In the genomic region with DNA sequence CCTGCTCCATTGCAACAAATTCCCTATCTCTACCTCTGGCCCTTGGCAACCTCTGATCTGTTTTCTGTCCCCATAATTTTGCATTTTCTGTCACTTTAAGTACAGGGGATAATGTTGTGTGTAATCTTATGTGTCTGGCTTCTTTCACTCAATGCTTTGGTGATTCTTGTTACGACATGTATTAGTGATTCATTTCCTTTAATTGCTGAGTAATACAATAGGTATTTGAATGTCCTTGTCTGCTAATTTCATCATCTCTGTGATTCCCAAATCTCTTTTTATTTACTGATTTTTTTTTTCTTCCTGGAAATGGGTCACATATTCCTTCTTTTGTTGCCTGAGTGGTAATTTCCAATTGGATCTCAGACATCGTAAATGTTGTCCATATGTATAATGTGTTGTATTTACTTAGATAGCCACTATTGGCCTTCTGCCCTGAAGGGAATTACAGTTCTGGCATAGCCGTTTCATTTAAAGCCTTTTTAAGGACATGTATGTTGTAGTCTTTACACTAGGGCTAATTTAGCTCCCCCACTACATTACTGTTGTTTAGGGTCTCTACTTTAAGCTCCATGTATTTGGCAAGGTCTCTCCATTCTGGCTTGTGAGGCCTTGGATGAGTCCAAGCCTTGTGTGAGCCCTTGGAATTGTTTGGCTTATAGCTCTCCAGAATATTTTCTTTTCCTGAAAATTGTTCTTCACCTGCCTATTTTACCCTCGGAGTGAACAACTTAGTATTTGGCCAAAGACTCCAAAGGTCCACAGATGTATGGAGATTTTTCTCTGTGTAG, we compare ENCODE assay signal across 12 cellular contexts.
DNase-seq lines count a peak whose midpoint lies in the region; ATAC-seq, FAIRE-seq and TF ChIP-seq lines count a peak whose summit lies in the region.
"Had no signal": no experiment of that assay in that cellular context is flagged by ENCODE, and none has a peak within 500 bp of the region (broad histone marks: within the 10 kb centered on the region; RNA-seq: fewer than 3 reads in every experiment).

No MANE protein-coding gene starts in this region.

- no peaks in the 10 kb centered on the region for H3K27me3 Mint-ChIP-seq in astrocyte (ENCODE audit: low read depth, unreplicated experiment)
- H3K27me3 Mint-ChIP-seq: activated CD8-positive, alpha-beta memory T cell treated with anti-CD3 and anti-CD28 coated beads, Interleukin-2, amount 10 ng/mL, durations not matched to agents 7 days and 5 days had no signal

- H3K9ac ChIP-seq in astrocyte (ENCODE audit: low read length) = no peak overlapping the region
- H3K9ac ChIP-seq in smooth muscle cell (ENCODE audit: low read depth) = peak overlapping the region; percentile 75

- no peaks in the 10 kb centered on the region for H4K20me1 ChIP-seq in astrocyte (ENCODE audit: insufficient read depth, low read length)
- H4K20me1 ChIP-seq in smooth muscle cell (ENCODE audit: low read depth) = no peaks in the 10 kb centered on the region

- H3K4me3 Mint-ChIP-seq in astrocyte (ENCODE audit: unreplicated experiment) = no peak overlapping the region
- H3K4me3 Mint-ChIP-seq: activated CD8-positive, alpha-beta memory T cell treated with anti-CD3 and anti-CD28 coated beads, Interleukin-2, amount 10 ng/mL, durations not matched to agents 7 days and 5 days had no signal

- no peaks in the 10 kb centered on the region for H3K36me3 Mint-ChIP-seq in astrocyte (ENCODE audit: low read depth, unreplicated experiment)
- H3K36me3 Mint-ChIP-seq: activated CD8-positive, alpha-beta memory T cell treated with anti-CD3 and anti-CD28 coated beads, Interleukin-2, amount 10 ng/mL, durations not matched to agents 7 days and 5 days had no signal

- no peaks in the 10 kb centered on the region for H3K36me3 ChIP-seq in astrocyte (ENCODE audit: insufficient read depth, low read length)
- H3K36me3 ChIP-seq in smooth muscle cell (ENCODE audit: low read depth) = no peaks in the 10 kb centered on the region
- H3K36me3 ChIP-seq: stomach had no signal

- no peaks in the 10 kb centered on the region for H3K9me3 Mint-ChIP-seq in astrocyte (ENCODE audit: unreplicated experiment)

- H3K4me2 ChIP-seq in astrocyte (ENCODE audit: low read length) (peak overlapping the region; percentile 44), smooth muscle cell (peak overlapping the region; percentile 60)

- H3K27ac Mint-ChIP-seq in astrocyte (ENCODE audit: unreplicated experiment) = peak overlapping the region; percentile 82
- H3K27ac Mint-ChIP-seq: activated CD8-positive, alpha-beta memory T cell treated with anti-CD3 and anti-CD28 coated beads, Interleukin-2, amount 10 ng/mL, durations not matched to agents 7 days and 5 days had no signal

- H3K27me3 ChIP-seq in astrocyte (ENCODE audit: insufficient read depth, low read length) = no peaks in the 10 kb centered on the region
- no peaks in the 10 kb centered on the region for H3K27me3 ChIP-seq in smooth muscle cell (ENCODE audit: low read depth)
- H3K27me3 ChIP-seq: stomach had no signal

- no peak for TF ChIP-seq CTCF in astrocyte (IDR thresholded peaks at IDR 0.05; ENCODE audit: insufficient read depth, low read depth, low read length)
- TF ChIP-seq CTCF in foreskin fibroblast (IDR thresholded peaks at IDR 0.05; ENCODE audit: low read depth, low read length) = no peak
- TF ChIP-seq CTCF in smooth muscle cell (IDR thresholded peaks at IDR 0.05; ENCODE audit: borderline replicate concordance, insufficient read depth, poor library complexity, severe bottlenecking) = no peak

- peaks cover 3% of the 10 kb centered on the region for H3F3A ChIP-seq in smooth muscle cell (ENCODE audit: low read depth)

- H3K4me3 ChIP-seq in astrocyte (ENCODE audit: insufficient read depth, low read depth, low read length) (no peak overlapping the region), foreskin fibroblast (ENCODE audit: low read depth in 1 of 2, low read length in 2 of 2) (no peak overlapping the region), smooth muscle cell (no peak overlapping the region)
- H3K4me3 ChIP-seq: stomach had no signal

- H3K27ac ChIP-seq in astrocyte (ENCODE audit: low read depth, low read length) (no peak overlapping the region), smooth muscle cell (ENCODE audit: low read depth) (peak overlapping the region; percentile 96)
- H3K27ac ChIP-seq: stomach had no signal

- peak; percentile 94 for FAIRE-seq in astrocyte (lab: Jason Lieb, UNC)

- peaks cover 15% of the 10 kb centered on the region for H3K4me1 Mint-ChIP-seq in astrocyte (ENCODE audit: low read depth, unreplicated experiment)
- H3K4me1 Mint-ChIP-seq: activated CD8-positive, alpha-beta memory T cell treated with anti-CD3 and anti-CD28 coated beads, Interleukin-2, amount 10 ng/mL, durations not matched to agents 7 days and 5 days had no signal

- 24% methylated on average over 4 of the region's 4 CpGs for WGBS in smooth muscle cell (ENCODE audit: low lambda C conversion rate)

- H3K9me3 ChIP-seq in astrocyte (ENCODE audit: insufficient read depth, low read depth, low read length) (no peaks in the 10 kb centered on the region), smooth muscle cell (replicated peaks; ENCODE audit: low read depth) (no peaks in the 10 kb centered on the region)

- H3K4me1 ChIP-seq in astrocyte (ENCODE audit: insufficient read depth, low read length) = peaks cover 5% of the 10 kb centered on the region
- peaks cover 8% of the 10 kb centered on the region for H3K4me1 ChIP-seq in smooth muscle cell (ENCODE audit: low read depth)
- H3K4me1 ChIP-seq: stomach had no signal

- H3K79me2 ChIP-seq in astrocyte (ENCODE audit: insufficient read depth, low read length) = no peaks in the 10 kb centered on the region
- no peaks in the 10 kb centered on the region for H3K79me2 ChIP-seq in smooth muscle cell (ENCODE audit: low read depth)

- DNase-seq in HS-5 (ENCODE audit: low read depth) (peak; percentile 37), astrocyte (ENCODE audit: low read depth) (peak; percentile 42), foreskin fibroblast (peak; percentile 38 to 76), smooth muscle cell (lab: John Stamatoyannopoulos, UW; ENCODE audit: unreplicated experiment) (no peak), superior temporal gyrus (ENCODE audit: extremely low spot score) (no peak), NCI-H187 treated with DMSO at 0.1 percent for 48 hours (lab: John Stamatoyannopoulos, UW) (no peak)
- DNase-seq: activated CD8-positive, alpha-beta memory T cell treated with anti-CD3 and anti-CD28 coated beads, Interleukin-2, amount 10 ng/mL, durations not matched to agents 7 days and 5 days; amygdala; COR-L47; NCI-H446 treated with DMSO at 0.1 percent for 48 hours; stomach had no signal

- ATAC-seq in GM21717 (IDR thresholded peaks at IDR 0.05; ENCODE audit: unreplicated experiment) = no peak
- ATAC-seq: activated CD8-positive, alpha-beta memory T cell treated with anti-CD3 and anti-CD28 coated beads, Interleukin-2, amount 10 ng/mL, durations not matched to agents 7 days and 5 days had no signal

- H2AFZ ChIP-seq in astrocyte (ENCODE audit: low read depth, low read length) (peak overlapping the region; percentile 38), smooth muscle cell (ENCODE audit: low read depth) (peak overlapping the region; percentile 82)

Comparison
In these comparisons a context has a peak if more than half of its experiments do, and no peak if none do; other contexts are left out.
1. DNase-seq: peak in HS-5 (single experiment), astrocyte (single experiment) and foreskin fibroblast (2 of 2); none in smooth muscle cell (single experiment), superior temporal gyrus (single experiment) and NCI-H187 treated with DMSO at 0.1 percent for 48 hours (single experiment).